Comparison of ENCODE assay signal across 8 cellular contexts in genomic region chr6:42979523-42980177, GRCh38. TPM values are rescaled to one million over a fixed set of nuclear protein-coding genes. Genes with fewer than 3 reads are reported as not detected.
DNase-seq lines count a peak whose midpoint lies in the region; ATAC-seq and TF ChIP-seq lines count a peak whose summit lies in the region.

No MANE protein-coding gene starts in this region.

- no peaks in the 10 kb centered on the region for H3K36me3 ChIP-seq in lower lobe of right lung
- H3K36me3 ChIP-seq in upper lobe of left lung = no peaks in the 10 kb centered on the region

- H3K27ac ChIP-seq in lower lobe of right lung = peak overlapping the region; percentile 92
- H3K27ac ChIP-seq in upper lobe of left lung = peak overlapping the region; percentile 88 to 97 (median 92)

- H3K36me3 Mint-ChIP-seq in central memory CD8-positive, alpha-beta T cell (ENCODE audit: insufficient read depth) = peaks cover 21% of the 10 kb centered on the region

- TF ChIP-seq CTCF in NB4 (IDR thresholded peaks at IDR 0.05; ENCODE audit: low read depth, low read length) (no peak), lower lobe of right lung (IDR thresholded peaks at IDR 0.05) (no peak), upper lobe of left lung (IDR thresholded peaks at IDR 0.05) (no peak)

- no peaks in the 10 kb centered on the region for H3K27me3 ChIP-seq in lower lobe of right lung (ENCODE audit: low read depth)
- H3K27me3 ChIP-seq in upper lobe of left lung = no peaks in the 10 kb centered on the region

- H3K9me3 ChIP-seq in lower lobe of right lung (no peaks in the 10 kb centered on the region), upper lobe of left lung (no peaks in the 10 kb centered on the region)

- WGBS in upper lobe of left lung, 2 donors = 37% methylated on average over 9 of the region's 9 CpGs

- H3K27me3 Mint-ChIP-seq in central memory CD8-positive, alpha-beta T cell = no peaks in the 10 kb centered on the region

- TF ChIP-seq EP300 in upper lobe of left lung (IDR thresholded peaks at IDR 0.05) = no peak

- H3K4me3 Mint-ChIP-seq in central memory CD8-positive, alpha-beta T cell = peak overlapping the region; percentile 89

- H3K9me3 Mint-ChIP-seq in central memory CD8-positive, alpha-beta T cell = no peaks in the 10 kb centered on the region

- peak overlapping the region; percentile 88 for H3K4me3 ChIP-seq in NB4 (ENCODE audit: low read depth, low read length)
- H3K4me3 ChIP-seq in lower lobe of right lung = peak overlapping the region; percentile 88
- peak overlapping the region; percentile 80 to 98 (median 92) for H3K4me3 ChIP-seq in upper lobe of left lung

- intact Hi-C loops in lower lobe of right lung (cut with DNase I) = no loop called here

- no peak for DNase-seq in activated CD4-positive, CD25-positive, alpha-beta regulatory T cell (lab: John Stamatoyannopoulos, UW)
- no peak for DNase-seq in NB4 (ENCODE audit: low read depth)
- peak in 1 of 2 donors; percentile 15 for DNase-seq in central memory CD8-positive, alpha-beta T cell (ENCODE audit: low spot score in 2 of 2)
- DNase-seq in lower lobe of right lung = no peak
- no peak for DNase-seq in upper lobe of left lung
- DNase-seq in NCI-H82 (lab: John Stamatoyannopoulos, UW) = no peak

- H3K27ac Mint-ChIP-seq in central memory CD8-positive, alpha-beta T cell (ENCODE audit: low read depth) = peak overlapping the region; percentile 93

- H3K4me1 ChIP-seq in lower lobe of right lung (peaks cover 28% of the 10 kb centered on the region), upper lobe of left lung (peaks cover 26 to 44% (median 29%) of the 10 kb centered on the region in 4 donors)

- TF ChIP-seq POLR2A in NB4 (IDR thresholded peaks at IDR 0.05; ENCODE audit: extremely low read depth, insufficient read length) (no peak), upper lobe of left lung (IDR thresholded peaks at IDR 0.05) (no peak)

- peak; percentile 31 to 35 for ATAC-seq in activated CD4-positive, CD25-positive, alpha-beta regulatory T cell treated with anti-CD3 and anti-CD28 coated beads, Interleukin-2, amount 50 U/mL, for 24 hours
- ATAC-seq in central memory CD8-positive, alpha-beta T cell (replicated peaks; ENCODE audit: extremely low read depth, poor library complexity, severe bottlenecking) = peak; percentile 11
- ATAC-seq in lower lobe of right lung = peak in 1 of 2 donors; percentile 4
- peak in 1 of 2 donors; percentile 2 for ATAC-seq in upper lobe of left lung (ENCODE audit: low FRiP score in 2 of 2)
- no peak for ATAC-seq in GM18858 (IDR thresholded peaks at IDR 0.05; ENCODE audit: unreplicated experiment)

- H3K4me1 Mint-ChIP-seq in central memory CD8-positive, alpha-beta T cell = peaks cover 43% of the 10 kb centered on the region

RNA-seq across cellular contexts. Expression of gene PEX6, which starts 0.7 kb away (rescaled TPM):
- total RNA-seq in lower lobe of right lung (33.3 TPM), upper lobe of left lung (10 to 100 TPM in 5 of 6 donors, 1 to 10 TPM in 1; 6.5 to 36.7 (median 21.0) TPM)

RNA-seq across cellular contexts. Expression of gene PPP2R5D, which starts 4.7 kb away (rescaled TPM):
- total RNA-seq in lower lobe of right lung = 24.5 TPM
- 10 to 100 TPM; 22.8 to 45.1 (median 27.3) TPM for total RNA-seq in upper lobe of left lung

RNA-seq across cellular contexts. Expression of gene GNMT, which starts 19.1 kb away (rescaled TPM):
- total RNA-seq in lower lobe of right lung = 2.4 TPM
- 10 to 100 TPM in 1 of 6 donors, 1 to 10 TPM in 4, not detected in 1; 1.9 to 10.5 (median 8.5) TPM for total RNA-seq in upper lobe of left lung

RNA-seq across cellular contexts. Expression of gene MEA1, which starts 34.1 kb away (rescaled TPM):
- total RNA-seq in lower lobe of right lung = 44.8 TPM
- total RNA-seq in upper lobe of left lung = 10 to 100 TPM; 32.1 to 52.6 (median 43.0) TPM

RNA-seq across cellular contexts. Expression of gene KLHDC3, which starts 34.4 kb away (rescaled TPM):
- 59.3 TPM for total RNA-seq in lower lobe of right lung
- total RNA-seq in upper lobe of left lung = 10 to 100 TPM; 36.7 to 74.0 (median 59.3) TPM
